Comparison of ENCODE assay signal across 11 cellular contexts in the genomic region with DNA sequence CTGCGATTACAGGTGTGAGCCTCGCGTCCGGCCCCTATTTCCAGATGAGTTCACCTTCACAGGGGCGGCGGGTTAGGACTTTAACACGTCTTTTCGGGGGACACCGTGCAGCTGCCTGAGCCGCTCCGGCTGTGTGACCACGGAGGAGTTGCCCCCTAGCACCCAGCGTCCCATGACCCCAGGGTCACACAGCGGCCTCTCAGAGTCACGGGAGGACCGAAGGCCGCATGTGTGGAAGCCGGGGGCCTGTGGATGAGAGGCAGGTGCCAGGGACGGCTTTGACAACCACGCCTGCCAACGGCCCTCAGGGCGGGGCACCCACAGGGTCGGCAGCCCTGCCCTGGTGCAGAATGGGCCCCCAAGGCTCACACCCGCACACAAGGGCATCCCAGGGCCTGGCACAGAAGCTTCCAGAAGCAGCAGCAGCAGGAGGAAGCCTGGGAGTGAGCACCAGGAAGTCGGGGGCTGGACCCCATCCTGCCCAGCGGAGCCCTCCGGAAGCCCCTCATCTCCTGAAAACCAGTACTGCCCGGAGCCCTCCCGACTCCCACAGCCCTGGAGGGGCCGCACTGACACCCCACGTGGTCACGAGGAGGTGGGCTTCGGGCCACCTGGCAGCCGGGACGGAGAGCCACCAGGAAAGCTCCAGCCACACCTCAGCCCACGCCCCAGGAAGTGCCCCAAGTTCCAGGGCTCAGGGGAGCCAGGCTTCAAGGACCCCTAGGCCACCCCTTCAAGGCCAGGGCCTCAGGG. TPM values are rescaled to one million over a fixed set of nuclear protein-coding genes. Genes with fewer than 3 reads are reported as not detected.
A peak's percentile ranks its signal among the peaks of the same experiment; 100 is the strongest.
DNase-seq lines count a peak whose midpoint lies in the region; ATAC-seq and TF ChIP-seq lines count a peak whose summit lies in the region.
"Had no signal": no experiment of that assay in that cellular context is flagged by ENCODE, and none has a peak within 500 bp of the region (broad histone marks: within the 10 kb centered on the region; RNA-seq: fewer than 3 reads in every experiment).

No MANE protein-coding gene starts in this region.

- no peaks in the 10 kb centered on the region for H3K79me1 ChIP-seq in mesenchymal stem cell (replicated peaks; ENCODE audit: low read length, poor library complexity, severe bottlenecking)

- no peak overlapping the region for H2AK5ac ChIP-seq in mesenchymal stem cell (ENCODE audit: low read length, severe bottlenecking)

- peak overlapping the region in 1 of 2 experiments; percentile 2 for H3K4ac ChIP-seq in mesenchymal stem cell (ENCODE audit: low read depth in 1 of 2, low read length in 2 of 2)

- H2BK12ac ChIP-seq in mesenchymal stem cell (ENCODE audit: low read length in 2 of 2) = peak overlapping the region in 1 of 2 experiments; percentile 59

- H4K91ac ChIP-seq in mesenchymal stem cell (ENCODE audit: low read length) = no peak overlapping the region

- TF ChIP-seq CTCF in tibial nerve (IDR thresholded peaks at IDR 0.05) = no peak

- H2BK120ac ChIP-seq in mesenchymal stem cell (ENCODE audit: low read depth, low read length) = no peak overlapping the region

- H3K4me2 ChIP-seq in mesenchymal stem cell (ENCODE audit: low read length, poor library complexity, severe bottlenecking) = no peak overlapping the region

- H3K4me1 ChIP-seq in mesenchymal stem cell (ENCODE audit: control insufficient read depth, insufficient read depth, low read depth, low read length) (peaks cover 32% of the 10 kb centered on the region), tibial nerve (peaks cover 0 to 52% (median 37%) of the 10 kb centered on the region in 4 donors)

- peak overlapping the region; percentile 73 for H2BK15ac ChIP-seq in mesenchymal stem cell (ENCODE audit: low read depth, poor library complexity, severe bottlenecking)

- H3K27me3 ChIP-seq in mesenchymal stem cell (ENCODE audit: control insufficient read depth in 1 of 2, insufficient read depth in 1 of 2, low read length in 2 of 2) (peaks cover 14 to 37% of the 10 kb centered on the region in 2 experiments), tibial nerve (peaks cover 0 to 6% of the 10 kb centered on the region in 2 donors)

- peak overlapping the region; percentile 52 for H3K4me3 Mint-ChIP-seq in activated naive CD4-positive, alpha-beta T cell treated with anti-CD3 and anti-CD28 coated beads for 36 hours
- peak overlapping the region; percentile 90 for H3K4me3 Mint-ChIP-seq in activated naive CD8-positive, alpha-beta T cell treated with anti-CD3 and anti-CD28 coated beads, Interleukin-2, amount 10 ng/mL, durations not matched to agents 7 days and 5 days

- H3K36me3 ChIP-seq in mesenchymal stem cell (ENCODE audit: control insufficient read depth in 1 of 2, insufficient read depth in 2 of 2, low read depth in 1 of 2, low read length in 2 of 2) = no peaks in the 10 kb centered on the region
- peaks cover 0 to 12% (median 0%) of the 10 kb centered on the region in 3 donors for H3K36me3 ChIP-seq in tibial nerve

- intact Hi-C loops in activated naive CD4-positive, alpha-beta T cell treated with anti-CD3 and anti-CD28 coated beads for 36 hours (cut with micrococcal nuclease) = loop anchor here (2.0 kb wide), 1 partner anchor 89 kb away; a partner anchor contains a TSS

- no peak overlapping the region for H3K27ac ChIP-seq in mesenchymal stem cell (ENCODE audit: low read length, poor library complexity, severe bottlenecking)
- peak overlapping the region in 3 of 4 donors; percentile 83 to 87 (median 85) for H3K27ac ChIP-seq in tibial nerve

- CTCF ChIA-PET in activated naive CD4-positive, alpha-beta T cell treated with anti-CD3 and anti-CD28 coated beads for 36 hours (lab: Charles Lee) = interaction anchor here (1.1 to 2.6 kb wide), 2 partner anchors 12 to 19 kb away, joined by 3 to 13 read pairs; no protein-coding TSS in a partner anchor

- H3K9me3 ChIP-seq in mesenchymal stem cell (ENCODE audit: control insufficient read depth, low read length) (no peaks in the 10 kb centered on the region), tibial nerve (no peaks in the 10 kb centered on the region)

- no peak for TF ChIP-seq POLR2A in tibial nerve (IDR thresholded peaks at IDR 0.05)

- H2BK5ac ChIP-seq in mesenchymal stem cell (ENCODE audit: low read depth, low read length, poor library complexity, severe bottlenecking) = no peak overlapping the region

- no peak overlapping the region for H2AFZ ChIP-seq in mesenchymal stem cell (ENCODE audit: low read depth, low read length)

- H3K9me3 Mint-ChIP-seq in activated naive CD4-positive, alpha-beta T cell treated with anti-CD3 and anti-CD28 coated beads for 36 hours = no peaks in the 10 kb centered on the region
- H3K9me3 Mint-ChIP-seq in activated naive CD8-positive, alpha-beta T cell treated with anti-CD3 and anti-CD28 coated beads, Interleukin-2, amount 10 ng/mL, durations not matched to agents 7 days and 5 days = no peaks in the 10 kb centered on the region

- H3K4me1 Mint-ChIP-seq in activated naive CD4-positive, alpha-beta T cell treated with anti-CD3 and anti-CD28 coated beads for 36 hours (ENCODE audit: low read depth) = peaks cover 43% of the 10 kb centered on the region
- H3K4me1 Mint-ChIP-seq in activated naive CD8-positive, alpha-beta T cell treated with anti-CD3 and anti-CD28 coated beads, Interleukin-2, amount 10 ng/mL, durations not matched to agents 7 days and 5 days = peaks cover 8% of the 10 kb centered on the region

- no peak overlapping the region for H3K27ac Mint-ChIP-seq in activated naive CD4-positive, alpha-beta T cell treated with anti-CD3 and anti-CD28 coated beads for 36 hours
- H3K27ac Mint-ChIP-seq in activated naive CD8-positive, alpha-beta T cell treated with anti-CD3 and anti-CD28 coated beads, Interleukin-2, amount 10 ng/mL, durations not matched to agents 7 days and 5 days = peak overlapping the region; percentile 96
- H3K27ac Mint-ChIP-seq: progenitor cell of endocrine pancreas had no signal

- no peak for DNase-seq in activated naive CD4-positive, alpha-beta T cell treated with anti-CD3 and anti-CD28 coated beads for 36 hours
- DNase-seq in activated naive CD4-positive, alpha-beta T cell treated with Interleukin-2 at 50 U/mL for 16 hours = no peak
- DNase-seq in activated naive CD8-positive, alpha-beta T cell treated with anti-CD3 and anti-CD28 coated beads, Interleukin-2, amount 10 ng/mL, durations not matched to agents 7 days and 5 days = no peak
- no peak for DNase-seq in mesenchymal stem cell
- peak in 1 of 2 donors; percentile 8 for DNase-seq in tibial nerve (ENCODE audit: low spot score in 2 of 2)
- no peak for DNase-seq in NCI-H82 (lab: John Stamatoyannopoulos, UW)
- DNase-seq in germinal center (ENCODE audit: low spot score) = no peak
- DNase-seq: NCI-H1694 treated with DMSO at 0.1 percent for 48 hours, RPMI8226 had no signal

- H3K27me3 Mint-ChIP-seq in activated naive CD4-positive, alpha-beta T cell treated with anti-CD3 and anti-CD28 coated beads for 36 hours (ENCODE audit: low read depth) = no peaks in the 10 kb centered on the region
- H3K27me3 Mint-ChIP-seq in activated naive CD8-positive, alpha-beta T cell treated with anti-CD3 and anti-CD28 coated beads, Interleukin-2, amount 10 ng/mL, durations not matched to agents 7 days and 5 days = no peaks in the 10 kb centered on the region
- H3K27me3 Mint-ChIP-seq: progenitor cell of endocrine pancreas had no signal

- ATAC-seq in activated naive CD8-positive, alpha-beta T cell treated with anti-CD3 and anti-CD28 coated beads, Interleukin-2, amount 10 ng/mL, durations not matched to agents 7 days and 5 days (ENCODE audit: low read depth) = no peak
- no peak for ATAC-seq in HG02981 (IDR thresholded peaks at IDR 0.05; ENCODE audit: unreplicated experiment)

- no peaks in the 10 kb centered on the region for H3K36me3 Mint-ChIP-seq in activated naive CD4-positive, alpha-beta T cell treated with anti-CD3 and anti-CD28 coated beads for 36 hours (ENCODE audit: low read depth)
- peaks cover 2% of the 10 kb centered on the region for H3K36me3 Mint-ChIP-seq in activated naive CD8-positive, alpha-beta T cell treated with anti-CD3 and anti-CD28 coated beads, Interleukin-2, amount 10 ng/mL, durations not matched to agents 7 days and 5 days

- H3K9ac ChIP-seq in mesenchymal stem cell (ENCODE audit: low read length) = no peak overlapping the region

- H3K14ac ChIP-seq in mesenchymal stem cell (ENCODE audit: low read length in 2 of 2) = no peak overlapping the region

- no peak overlapping the region for H3K23ac ChIP-seq in mesenchymal stem cell (ENCODE audit: low read length in 2 of 2)

- H3K18ac ChIP-seq in mesenchymal stem cell (ENCODE audit: low read depth in 1 of 2, low read length in 2 of 2) = no peak overlapping the region

- H3K4me3 ChIP-seq in mesenchymal stem cell (ENCODE audit: insufficient read depth in 1 of 2, low read depth in 1 of 2, low read length in 2 of 2) (no peak overlapping the region), tibial nerve (no peak overlapping the region)

- POLR2A ChIA-PET in activated naive CD8-positive, alpha-beta T cell treated with anti-CD3 and anti-CD28 coated beads, Interleukin-2, amount 10 ng/mL, durations not matched to agents 7 days and 5 days (lab: Charles Lee) = interaction anchor here (0.8 to 2.3 kb wide), 5 partner anchors 12 to 305 kb away, joined by 3 to 16 read pairs (median 4); a partner anchor contains a TSS

- WGBS in mesenchymal stem cell = 90% methylated on average over 36 of the region's 36 CpGs
- WGBS in tibial nerve, 2 donors = 76 to 86% methylated on average over 15 to 26 of the region's 36 CpGs

- TF ChIP-seq EP300 in tibial nerve (IDR thresholded peaks at IDR 0.05) = no peak

- H4K8ac ChIP-seq in mesenchymal stem cell (ENCODE audit: low read length) = no peak overlapping the region

RNA-seq across cellular contexts. Expression of a gene that starts 32.7 kb away (rescaled TPM):
- 1 to 10 TPM; 8.0 to 9.9 TPM for total RNA-seq in activated naive CD4-positive, alpha-beta T cell treated with anti-CD3 and anti-CD28 coated beads for 36 hours
- total RNA-seq in activated naive CD8-positive, alpha-beta T cell treated with anti-CD3 and anti-CD28 coated beads, Interleukin-2, amount 10 ng/mL, durations not matched to agents 7 days and 5 days = 10 to 100 TPM; 25.0 to 29.8 TPM
- 0.97 TPM for polyA plus RNA-seq in mesenchymal stem cell (2013, experiment 1 of 2)
- 0.84 TPM for polyA plus RNA-seq in mesenchymal stem cell (2013, experiment 2 of 2)
- 10 to 100 TPM; 29.3 to 53.0 (median 39.6) TPM for total RNA-seq in tibial nerve

RNA-seq across cellular contexts. Expression of a gene that starts 45.4 kb away (rescaled TPM):
- 10 to 100 TPM; 19.3 to 20.2 TPM for total RNA-seq in activated naive CD4-positive, alpha-beta T cell treated with anti-CD3 and anti-CD28 coated beads for 36 hours
- 10 to 100 TPM; 44.1 to 44.7 TPM for total RNA-seq in activated naive CD8-positive, alpha-beta T cell treated with anti-CD3 and anti-CD28 coated beads, Interleukin-2, amount 10 ng/mL, durations not matched to agents 7 days and 5 days
- polyA plus RNA-seq in mesenchymal stem cell (2013, experiment 1 of 2) = 23.7 TPM
- 23.3 TPM for polyA plus RNA-seq in mesenchymal stem cell (2013, experiment 2 of 2)
- total RNA-seq in tibial nerve = 10 to 100 TPM; 29.8 to 50.2 (median 38.3) TPM

RNA-seq across cellular contexts. Expression of a gene that starts 53.6 kb away (rescaled TPM):
- total RNA-seq in activated naive CD4-positive, alpha-beta T cell treated with anti-CD3 and anti-CD28 coated beads for 36 hours = 10 to 100 TPM; 12.6 to 15.2 TPM
- total RNA-seq in activated naive CD8-positive, alpha-beta T cell treated with anti-CD3 and anti-CD28 coated beads, Interleukin-2, amount 10 ng/mL, durations not matched to agents 7 days and 5 days = 10 to 100 TPM; 26.2 to 29.3 TPM
- 6.3 TPM for polyA plus RNA-seq in mesenchymal stem cell (2013, experiment 1 of 2)
- polyA plus RNA-seq in mesenchymal stem cell (2013, experiment 2 of 2) = 5.9 TPM
- 10 to 100 TPM; 10.8 to 21.3 (median 11.2) TPM for total RNA-seq in tibial nerve
